ENCODE assay signal across 30 cellular contexts in genomic region chr17:54269886-54270285, GRCh38.
"Had no signal": no experiment of that assay in that cellular context is flagged by ENCODE, and none has a peak within 500 bp of the region (broad histone marks: within the 10 kb centered on the region; RNA-seq: fewer than 3 reads in every experiment).

No MANE protein-coding gene starts in this region.

- DNase-seq: activated CD4-positive, alpha-beta T cell treated with anti-CD3 and anti-CD28 coated beads, Interleukin-2, amount 10 ng/mL, durations not matched to agents 24 days and 14 days; activated CD4-positive, alpha-beta T cell treated with anti-CD3 and anti-CD28 coated beads, Interleukin-2, amount 50 U/mL, for 4 hours; activated CD8-positive, alpha-beta T cell treated with anti-CD3 and anti-CD28 coated beads for 36 hours; activated gamma-delta T cell; activated naive CD4-positive, alpha-beta T cell treated with anti-CD3 and anti-CD28 coated beads for 36 hours; activated T-cell treated with anti-CD3 and anti-CD28 coated beads, Interleukin-2, amount 50 U/mL, for 24 hours; adrenal gland; body of pancreas; central memory CD4-positive, alpha-beta T cell; Kasumi-1; KG1; MM.1S; MV-4-11; NCI-H1092; NCI-H146; NCI-H187; NCI-H2029 treated with DMSO at 0.1 percent for 48 hours; NCI-H2107; NCI-H2171; NCI-H510A treated with DMSO at 0.1 percent for 48 hours; NCI-H526 treated with DMSO at 0.1 percent for 48 hours; PC-3; SHP77; SJCRH30; T1000 had no signal

- H3K27me3 Mint-ChIP-seq: activated CD4-positive, alpha-beta T cell treated with anti-CD3 and anti-CD28 coated beads, Interleukin-2, amount 10 ng/mL, durations not matched to agents 24 days and 14 days; activated CD8-positive, alpha-beta T cell treated with anti-CD3 and anti-CD28 coated beads for 36 hours; activated T-cell treated with anti-CD3 and anti-CD28 coated beads, Interleukin-2, amount 50 U/mL, for 24 hours had no signal

- H3K4me3 Mint-ChIP-seq: activated CD4-positive, alpha-beta T cell treated with anti-CD3 and anti-CD28 coated beads, Interleukin-2, amount 10 ng/mL, durations not matched to agents 24 days and 14 days; activated CD8-positive, alpha-beta T cell treated with anti-CD3 and anti-CD28 coated beads for 36 hours; activated naive CD4-positive, alpha-beta T cell treated with anti-CD3 and anti-CD28 coated beads for 36 hours; activated T-cell treated with anti-CD3 and anti-CD28 coated beads, Interleukin-2, amount 50 U/mL, for 24 hours had no signal

- ATAC-seq: activated CD8-positive, alpha-beta T cell treated with anti-CD3 and anti-CD28 coated beads for 36 hours; activated naive CD4-positive, alpha-beta T cell treated with anti-CD3 and anti-CD28 coated beads, Interleukin-2, amount 50 U/mL, for 72 hours; body of pancreas; PC-3 had no signal

- H3K27me3 ChIP-seq: adrenal gland, body of pancreas, SJCRH30 had no signal

- H3K36me3 Mint-ChIP-seq: activated naive CD4-positive, alpha-beta T cell treated with anti-CD3 and anti-CD28 coated beads, Interleukin-2, amount 50 U/mL, for 72 hours had no signal

- H3K27ac ChIP-seq: adrenal gland, body of pancreas, SJCRH30, SK-N-MC had no signal

- H3K4me3 ChIP-seq: adrenal gland, body of pancreas, SJCRH30, SK-N-MC had no signal

- FAIRE-seq: astrocyte, RCC 7860 had no signal

- H3K36me3 ChIP-seq: adrenal gland, SJCRH30 had no signal

- H3K9me3 ChIP-seq: adrenal gland, body of pancreas, SJCRH30 had no signal

- H3K27ac Mint-ChIP-seq: activated CD4-positive, alpha-beta T cell treated with anti-CD3 and anti-CD28 coated beads, Interleukin-2, amount 10 ng/mL, durations not matched to agents 24 days and 14 days; activated CD8-positive, alpha-beta T cell treated with anti-CD3 and anti-CD28 coated beads for 36 hours; activated naive CD4-positive, alpha-beta T cell treated with anti-CD3 and anti-CD28 coated beads for 36 hours; activated naive CD4-positive, alpha-beta T cell treated with anti-CD3 and anti-CD28 coated beads, Interleukin-2, amount 50 U/mL, for 72 hours; activated T-cell treated with anti-CD3 and anti-CD28 coated beads, Interleukin-2, amount 50 U/mL, for 24 hours; activated T-helper 2 cell treated with anti-CD3 and anti-CD28 coated beads, Interferon-gamma antibody, Interleukin-2, Interleukin-4, amounts not matched to agents 10 μg/mL and 5 μg/mL and 100 μg/mL, durations not matched to agents 14 hours and 24 hours and 36 hours had no signal

- H3K4me1 ChIP-seq: adrenal gland, body of pancreas, SJCRH30 had no signal

- H3K4me1 Mint-ChIP-seq: activated CD4-positive, alpha-beta T cell treated with anti-CD3 and anti-CD28 coated beads, Interleukin-2, amount 10 ng/mL, durations not matched to agents 24 days and 14 days had no signal
